8 cellular contexts compared by ENCODE assay signal in genomic region chr10:103350522-103351260, GRCh38. TPM values are rescaled to one million over a fixed set of nuclear protein-coding genes. Genes with fewer than 3 reads are reported as not detected.
A peak's percentile ranks its signal among the peaks of the same experiment; 100 is the strongest.
DNase-seq lines count a peak whose midpoint lies in the region; ATAC-seq, FAIRE-seq and TF ChIP-seq lines count a peak whose summit lies in the region.

Gene PCGF6, minus strand, starts transcription at chr10:103351140. Its CDS starts 74 bp downstream, at chr10:103351066.

- in situ Hi-C loops in mammary epithelial cell (cut with MboI; ENCODE audit: low sequenced_read_pairs in 2 of 2) = no loop called here

- peak within 1 kb of the TSS; percentile 85 for H2AFZ ChIP-seq in mammary epithelial cell (ENCODE audit: low read depth, low read length)

- peaks cover 23% of the 10 kb centered on the region for H3K79me2 ChIP-seq in mammary epithelial cell (ENCODE audit: insufficient read depth, low read length)

- H3K36me3 ChIP-seq in WERI-Rb-1 (peaks cover 34% of the 10 kb centered on the region), mammary epithelial cell (ENCODE audit: insufficient read depth, low read length) (peaks cover 2% of the 10 kb centered on the region), small intestine (ENCODE audit: control insufficient read depth in 2 of 2, insufficient read depth in 2 of 2, low read length in 2 of 2) (peaks cover 0 to 4% of the 10 kb centered on the region in 2 donors)

- peak within 1 kb of the TSS; percentile 72 for H3K9ac ChIP-seq in mammary epithelial cell (ENCODE audit: insufficient read depth, low read length)

- H3K27ac ChIP-seq in WERI-Rb-1 (peak within 1 kb of the TSS; percentile 92), mammary epithelial cell (ENCODE audit: insufficient read depth, low read depth, low read length) (peak within 1 kb of the TSS; percentile 40), small intestine (ENCODE audit: low read depth in 1 of 2, low read length in 1 of 2) (peak within 1 kb of the TSS; percentile 6 to 79)

- 0 out of 2 replicates have a peak, but pooled peaks have one; percentile 5 for TF ChIP-seq CTCF in WERI-Rb-1 (IDR thresholded peaks at IDR 0.05; ENCODE audit: low read depth, low read length)
- TF ChIP-seq CTCF in mammary epithelial cell (conservative IDR thresholded peaks at IDR 0.05 in 1 of 2, IDR thresholded peaks at IDR 0.05 in 1 of 2; ENCODE audit: extremely low read depth in 1 of 2, insufficient read depth in 1 of 2, low read depth in 1 of 2, low read length in 2 of 2) = peak in 1 of 2 donors; percentile 18

- ATAC-seq in HG02970 (IDR thresholded peaks at IDR 0.05; ENCODE audit: low FRiP score, unreplicated experiment) = peak; percentile 72

- CTCF ChIA-PET in mammary epithelial cell (lab: Charles Lee; ENCODE audit: low non-redundant PET) = no interaction called here

- H3K4me2 ChIP-seq in mammary epithelial cell (ENCODE audit: insufficient read depth, low read depth, low read length) = peak within 1 kb of the TSS; percentile 89

- H3K4me3 ChIP-seq in WERI-Rb-1 (ENCODE audit: low read depth, low read length) = peak within 1 kb of the TSS; percentile 93
- peak within 1 kb of the TSS; percentile 78 to 95 (median 93) for H3K4me3 ChIP-seq in mammary epithelial cell (replicated peaks in 1 of 3; ENCODE audit: insufficient read depth in 1 of 3, low read depth in 2 of 3, low read length in 3 of 3)
- H3K4me3 ChIP-seq in small intestine (ENCODE audit: low read depth in 1 of 2, low read length in 2 of 2) = peak within 1 kb of the TSS; percentile 64 to 85

- FAIRE-seq in small intestine (lab: Jason Lieb, UNC) = no peak

- peaks cover 4% of the 10 kb centered on the region for H3K4me1 ChIP-seq in mammary epithelial cell (ENCODE audit: insufficient read depth, low read length)
- no peaks in the 10 kb centered on the region for H3K4me1 ChIP-seq in small intestine (ENCODE audit: control insufficient read depth in 2 of 2, insufficient read depth in 1 of 2, low read depth in 1 of 2, low read length in 1 of 2)

- H4K20me1 ChIP-seq in mammary epithelial cell (ENCODE audit: insufficient read depth, low read length) = no peaks in the 10 kb centered on the region

- H3K27me3 ChIP-seq in WERI-Rb-1 (ENCODE audit: insufficient read depth, low read depth, severe bottlenecking) (no peaks in the 10 kb centered on the region), mammary epithelial cell (ENCODE audit: insufficient read depth, low read length) (no peaks in the 10 kb centered on the region), small intestine (ENCODE audit: control insufficient read depth in 2 of 2, insufficient read depth in 2 of 2, low read length in 2 of 2) (no peaks in the 10 kb centered on the region)

- H3K9me3 ChIP-seq in WERI-Rb-1 (ENCODE audit: severe bottlenecking) = no peaks in the 10 kb centered on the region
- no peaks in the 10 kb centered on the region for H3K9me3 ChIP-seq in mammary epithelial cell (replicated peaks; ENCODE audit: insufficient read depth, low read length)
- H3K9me3 ChIP-seq in small intestine (ENCODE audit: control insufficient read depth, low read depth) = no peaks in the 10 kb centered on the region

- DNase-seq in NK-92 treated with Interleukin-12 subunit alpha and Interleukin-12 subunit beta, amount 100 ng/mL, for 24 hours (lab: John Stamatoyannopoulos, UW) = peak; percentile 72
- DNase-seq in NK-92 (lab: John Stamatoyannopoulos, UW; ENCODE audit: unreplicated experiment) (no peak), NCI-H2171 (lab: John Stamatoyannopoulos, UW) (peak; percentile 54), WERI-Rb-1 (peak; percentile 90), mammary epithelial cell (peak; percentile 69), iPS-NIHi11 (ENCODE audit: low spot score) (peak; percentile 100), small intestine (peak; percentile 73)

- dilution Hi-C loops in mammary epithelial cell (cut with HindIII; ENCODE audit: low sequenced_read_pairs) = no loop called here

- intact Hi-C loops in mammary epithelial cell (cut with micrococcal nuclease) = no loop called here

- WGBS in mammary epithelial cell (ENCODE audit: low coverage, missing lambda C conversion rate) = 2% methylated on average over 29 of the region's 82 CpGs
- 0% methylated on average over 67 to 82 of the region's 82 CpGs for WGBS in small intestine, 3 donors

- no TSS peak for BruUV-seq in mammary epithelial cell (replicated peaks; lab: Mats Ljungman, UMichigan)

RNA-seq across cellular contexts. Expression of gene PCGF6, which starts in this region (rescaled TPM):
- total RNA-seq in mammary epithelial cell = 10 to 100 TPM in 1 of 2 donors, 1 to 10 TPM in 1; 8.9 to 11.3 TPM
- polyA plus RNA-seq in mammary epithelial cell (6.0 TPM), small intestine (1 to 10 TPM; 5.9 to 7.1 (median 6.0) TPM)
- not detected for polyA minus RNA-seq in mammary epithelial cell

Comparison
In these comparisons a context has a peak if more than half of its experiments do, and no peak if none do; other contexts are left out.
1. H3K27ac ChIP-seq: peak in every context shown above with its lines; median percentile 92 in WERI-Rb-1; 42 in small intestine; 40 in mammary epithelial cell.